ENCODE assay signal across 17 cellular contexts in genomic region chr11:73229321-73230275, GRCh38. TPM values are rescaled to one million over a fixed set of nuclear protein-coding genes. Genes with fewer than 3 reads are reported as not detected.
DNase-seq lines count a peak whose midpoint lies in the region; ATAC-seq and TF ChIP-seq lines count a peak whose summit lies in the region.
"Had no signal": no experiment of that assay in that cellular context is flagged by ENCODE, and none has a peak within 500 bp of the region (broad histone marks: within the 10 kb centered on the region; RNA-seq: fewer than 3 reads in every experiment).

No MANE protein-coding gene starts in this region.

- H3K27ac ChIP-seq in mesenchymal stem cell (ENCODE audit: low read length, poor library complexity, severe bottlenecking) (no peak overlapping the region), spleen (no peak overlapping the region)

- TF ChIP-seq POLR2A in spleen (IDR thresholded peaks at IDR 0.05): no peak

- H3K9me3 Mint-ChIP-seq in activated naive CD8-positive, alpha-beta T cell treated with anti-CD3 and anti-CD28 coated beads, Interleukin-2, amount 10 ng/mL, durations not matched to agents 7 days and 5 days: no peaks in the 10 kb centered on the region
- H3K9me3 Mint-ChIP-seq in activated naive CD8-positive, alpha-beta T cell treated with anti-CD3 and anti-CD28 coated beads, Interleukin-2, amount 50 U/mL, for 24 hours: no peaks in the 10 kb centered on the region
- H3K9me3 Mint-ChIP-seq in activated B cell treated with CpG ODN at 0.5 μM for 24 hours: no peaks in the 10 kb centered on the region
- H3K9me3 Mint-ChIP-seq: activated T-cell treated with anti-CD3 and anti-CD28 coated beads, Interleukin-2, amount 50 U/mL, for 4 hours; stimulated activated naive CD8-positive, alpha-beta T cell treated with anti-CD3 and anti-CD28 coated beads, Interleukin-15, Interleukin-2, amounts not matched to agents 100 ng/mL and 50 ng/mL, for 24 hours had no signal

- no peaks in the 10 kb centered on the region for H3K79me1 ChIP-seq in mesenchymal stem cell (replicated peaks; ENCODE audit: low read length, poor library complexity, severe bottlenecking)

- 53% methylated on average over 18 of the region's 19 CpGs for WGBS in mesenchymal stem cell
- WGBS in spleen, 5 donors: 61 to 79% (median 72%) methylated on average over 19 of the region's 19 CpGs

- peaks cover 3% of the 10 kb centered on the region for H3K4me1 Mint-ChIP-seq in activated naive CD8-positive, alpha-beta T cell treated with anti-CD3 and anti-CD28 coated beads, Interleukin-2, amount 10 ng/mL, durations not matched to agents 7 days and 5 days
- H3K4me1 Mint-ChIP-seq in activated naive CD8-positive, alpha-beta T cell treated with anti-CD3 and anti-CD28 coated beads, Interleukin-2, amount 50 U/mL, for 24 hours: no peaks in the 10 kb centered on the region
- H3K4me1 Mint-ChIP-seq in activated B cell treated with CpG ODN at 0.5 μM for 24 hours: no peaks in the 10 kb centered on the region

- H3K27ac Mint-ChIP-seq in activated naive CD8-positive, alpha-beta T cell treated with anti-CD3 and anti-CD28 coated beads, Interleukin-2, amount 10 ng/mL, durations not matched to agents 7 days and 5 days: no peak overlapping the region
- H3K27ac Mint-ChIP-seq in activated naive CD8-positive, alpha-beta T cell treated with anti-CD3 and anti-CD28 coated beads, Interleukin-2, amount 50 U/mL, for 24 hours: no peak overlapping the region
- no peak overlapping the region for H3K27ac Mint-ChIP-seq in activated B cell treated with CpG ODN at 0.5 μM for 24 hours
- H3K27ac Mint-ChIP-seq: stimulated activated naive CD8-positive, alpha-beta T cell treated with anti-CD3 and anti-CD28 coated beads, Interleukin-15, Interleukin-2, amounts not matched to agents 100 ng/mL and 50 ng/mL, for 24 hours had no signal

- H3K4me3 ChIP-seq in mesenchymal stem cell (ENCODE audit: insufficient read depth in 1 of 2, low read depth in 1 of 2, low read length in 2 of 2): peak overlapping the region in 1 of 2 experiments; percentile 9
- H3K4me3 ChIP-seq in spleen: no peak overlapping the region
- H3K4me3 ChIP-seq: MG63, mucosa of descending colon had no signal

- H3K36me3 Mint-ChIP-seq in activated naive CD8-positive, alpha-beta T cell treated with anti-CD3 and anti-CD28 coated beads, Interleukin-2, amount 10 ng/mL, durations not matched to agents 7 days and 5 days: no peaks in the 10 kb centered on the region
- H3K36me3 Mint-ChIP-seq in activated naive CD8-positive, alpha-beta T cell treated with anti-CD3 and anti-CD28 coated beads, Interleukin-2, amount 50 U/mL, for 24 hours (ENCODE audit: low read depth): no peaks in the 10 kb centered on the region
- no peaks in the 10 kb centered on the region for H3K36me3 Mint-ChIP-seq in activated B cell treated with CpG ODN at 0.5 μM for 24 hours (ENCODE audit: low read depth)

- no peak overlapping the region for H2BK120ac ChIP-seq in mesenchymal stem cell (ENCODE audit: low read depth, low read length)

- H2BK5ac ChIP-seq in mesenchymal stem cell (ENCODE audit: low read depth, low read length, poor library complexity, severe bottlenecking): no peak overlapping the region

- DNase-seq in activated naive CD8-positive, alpha-beta T cell treated with anti-CD3 and anti-CD28 coated beads, Interleukin-2, amount 10 ng/mL, durations not matched to agents 7 days and 5 days: peak; percentile 20
- no peak for DNase-seq in activated naive CD8-positive, alpha-beta T cell treated with anti-CD3 and anti-CD28 coated beads, Interleukin-2, amount 50 U/mL, for 24 hours
- DNase-seq in activated B cell treated with CpG ODN at 0.5 μM for 24 hours (peak; percentile 12), mesenchymal stem cell (peak; percentile 63), spleen (peak; percentile 51), DMS79 treated with DMSO at 0.1 percent for 48 hours (lab: John Stamatoyannopoulos, UW) (no peak)
- no peak for DNase-seq in stimulated activated CD4-positive, alpha-beta T cell treated with anti-CD3 and anti-CD28 coated beads, Interleukin-2, amount 100 ng/mL, for 48 hours
- DNase-seq: activated CD4-positive, alpha-beta T cell treated with anti-CD3 and anti-CD28 coated beads, Interleukin-2, amount 50 U/mL, for 1 hour; activated T-cell treated with anti-CD3 and anti-CD28 coated beads, Interleukin-2, amount 50 U/mL, for 4 hours; amygdala; COR-L47; GOT3; MG63; mucosa of descending colon; T-helper 9 cell had no signal

- H3K23ac ChIP-seq in mesenchymal stem cell (ENCODE audit: low read length in 2 of 2): no peak overlapping the region

- H3K9me3 ChIP-seq in mesenchymal stem cell (ENCODE audit: control insufficient read depth, low read length) (no peaks in the 10 kb centered on the region), spleen (no peaks in the 10 kb centered on the region)
- H3K9me3 ChIP-seq: MG63, mucosa of descending colon had no signal

- H3K36me3 ChIP-seq in mesenchymal stem cell (ENCODE audit: control insufficient read depth in 1 of 2, insufficient read depth in 2 of 2, low read depth in 1 of 2, low read length in 2 of 2) (peaks cover 0 to 3% of the 10 kb centered on the region in 2 experiments), spleen (peaks cover 0 to 40% (median 1%) of the 10 kb centered on the region in 6 donors)
- H3K36me3 ChIP-seq: MG63 had no signal

- no peak overlapping the region for H3K4me2 ChIP-seq in mesenchymal stem cell (ENCODE audit: low read length, poor library complexity, severe bottlenecking)

- peaks cover 9% of the 10 kb centered on the region for H3K27me3 Mint-ChIP-seq in activated naive CD8-positive, alpha-beta T cell treated with anti-CD3 and anti-CD28 coated beads, Interleukin-2, amount 10 ng/mL, durations not matched to agents 7 days and 5 days
- peaks cover 3% of the 10 kb centered on the region for H3K27me3 Mint-ChIP-seq in activated naive CD8-positive, alpha-beta T cell treated with anti-CD3 and anti-CD28 coated beads, Interleukin-2, amount 50 U/mL, for 24 hours
- no peaks in the 10 kb centered on the region for H3K27me3 Mint-ChIP-seq in activated B cell treated with CpG ODN at 0.5 μM for 24 hours

- POLR2A ChIA-PET in activated naive CD8-positive, alpha-beta T cell treated with anti-CD3 and anti-CD28 coated beads, Interleukin-2, amount 10 ng/mL, durations not matched to agents 7 days and 5 days (lab: Charles Lee): no interaction called here
- POLR2A ChIA-PET in activated B cell treated with CpG ODN at 0.5 μM for 24 hours (lab: Charles Lee): no interaction called here

- CTCF ChIA-PET in activated B cell treated with CpG ODN at 0.5 μM for 24 hours (lab: Charles Lee): no interaction called here

- H2AK5ac ChIP-seq in mesenchymal stem cell (ENCODE audit: low read length, severe bottlenecking): no peak overlapping the region

- TF ChIP-seq CTCF in activated B cell treated with CpG ODN at 0.5 μM for 24 hours (IDR thresholded peaks at IDR 0.05) (no peak), spleen (IDR thresholded peaks at IDR 0.05 in 8 of 11, conservative IDR thresholded peaks at IDR 0.05 in 3 of 11) (no peak)

- intact Hi-C loops in activated B cell treated with CpG ODN at 0.5 μM for 24 hours (cut with micrococcal nuclease): no loop called here
- intact Hi-C loops in spleen (cut with DNase I; ENCODE audit: low total_unique reads): no loop called here

- peak overlapping the region in 1 of 2 experiments; percentile 24 for H3K4ac ChIP-seq in mesenchymal stem cell (ENCODE audit: low read depth in 1 of 2, low read length in 2 of 2)

- H2BK15ac ChIP-seq in mesenchymal stem cell (ENCODE audit: low read depth, poor library complexity, severe bottlenecking): peak overlapping the region; percentile 49

- H3K4me1 ChIP-seq in mesenchymal stem cell (ENCODE audit: control insufficient read depth, insufficient read depth, low read depth, low read length) (peaks cover 1% of the 10 kb centered on the region), spleen (peaks cover 0 to 5% (median 2%) of the 10 kb centered on the region in 6 donors)

- no peak overlapping the region for H3K9ac ChIP-seq in mesenchymal stem cell (ENCODE audit: low read length)

- no peak overlapping the region for H3K4me3 Mint-ChIP-seq in activated naive CD8-positive, alpha-beta T cell treated with anti-CD3 and anti-CD28 coated beads, Interleukin-2, amount 10 ng/mL, durations not matched to agents 7 days and 5 days
- no peak overlapping the region for H3K4me3 Mint-ChIP-seq in activated naive CD8-positive, alpha-beta T cell treated with anti-CD3 and anti-CD28 coated beads, Interleukin-2, amount 50 U/mL, for 24 hours
- no peak overlapping the region for H3K4me3 Mint-ChIP-seq in activated B cell treated with CpG ODN at 0.5 μM for 24 hours
- H3K4me3 Mint-ChIP-seq: activated T-cell treated with anti-CD3 and anti-CD28 coated beads, Interleukin-2, amount 50 U/mL, for 4 hours; stimulated activated naive CD8-positive, alpha-beta T cell treated with anti-CD3 and anti-CD28 coated beads, Interleukin-15, Interleukin-2, amounts not matched to agents 100 ng/mL and 50 ng/mL, for 24 hours had no signal

- peak overlapping the region in 1 of 2 experiments; percentile 62 for H3K14ac ChIP-seq in mesenchymal stem cell (ENCODE audit: low read length in 2 of 2)

- peak overlapping the region; percentile 77 for H4K91ac ChIP-seq in mesenchymal stem cell (ENCODE audit: low read length)

- ATAC-seq in activated naive CD8-positive, alpha-beta T cell treated with anti-CD3 and anti-CD28 coated beads, Interleukin-2, amount 10 ng/mL, durations not matched to agents 7 days and 5 days (ENCODE audit: low read depth): no peak
- no peak for ATAC-seq in activated naive CD8-positive, alpha-beta T cell treated with anti-CD3 and anti-CD28 coated beads, Interleukin-2, amount 50 U/mL, for 24 hours
- ATAC-seq in activated B cell treated with CpG ODN at 0.5 μM for 24 hours (ENCODE audit: low read depth) (no peak), GM21515 (IDR thresholded peaks at IDR 0.05; ENCODE audit: unreplicated experiment) (no peak)
- ATAC-seq: activated T-cell treated with anti-CD3 and anti-CD28 coated beads, Interleukin-2, amount 50 U/mL, for 4 hours; mucosa of descending colon had no signal

- H3K18ac ChIP-seq in mesenchymal stem cell (ENCODE audit: low read depth in 1 of 2, low read length in 2 of 2): peak overlapping the region; percentile 55 to 68

- peak overlapping the region; percentile 33 for H4K8ac ChIP-seq in mesenchymal stem cell (ENCODE audit: low read length)

- H3K27me3 ChIP-seq in mesenchymal stem cell (ENCODE audit: control insufficient read depth in 1 of 2, insufficient read depth in 1 of 2, low read length in 2 of 2) (peaks cover 15 to 22% of the 10 kb centered on the region in 2 experiments), spleen (replicated peaks in 1 of 7) (no peaks in the 10 kb centered on the region)
- H3K27me3 ChIP-seq: MG63 had no signal

- peak overlapping the region; percentile 72 to 83 for H2BK12ac ChIP-seq in mesenchymal stem cell (ENCODE audit: low read length in 2 of 2)

- peak overlapping the region; percentile 67 for H2AFZ ChIP-seq in mesenchymal stem cell (ENCODE audit: low read depth, low read length)

RNA-seq across cellular contexts. Expression of gene P2RY2, which starts 11.5 kb away (rescaled TPM):
- total RNA-seq in activated naive CD8-positive, alpha-beta T cell treated with anti-CD3 and anti-CD28 coated beads, Interleukin-2, amount 10 ng/mL, durations not matched to agents 7 days and 5 days: not detected
- total RNA-seq in activated B cell treated with CpG ODN at 0.5 μM for 24 hours (0.22 and 0.42 TPM in 2 replicates), spleen (10 to 100 TPM in 5 of 7 donors, 1 to 10 TPM in 2; 8.3 to 17.5 (median 12.0) TPM)
- 0.01 TPM for polyA plus RNA-seq in mesenchymal stem cell (2013, experiment 1 of 2)
- 0.03 TPM for polyA plus RNA-seq in mesenchymal stem cell (2013, experiment 2 of 2)
- polyA plus RNA-seq in spleen: 1 to 10 TPM in 2 of 3 donors, under 1 TPM in 1; 0.99 to 3.3 (median 1.2) TPM
- total RNA-seq: activated T-cell treated with anti-CD3 and anti-CD28 coated beads, Interleukin-2, amount 50 U/mL, for 4 hours had no signal

RNA-seq across cellular contexts. Expression of gene P2RY6, which starts 42.5 kb away (rescaled TPM):
- under 1 TPM in 1 of 2 experiments, not detected in 1; 0.44 TPM for total RNA-seq in activated naive CD8-positive, alpha-beta T cell treated with anti-CD3 and anti-CD28 coated beads, Interleukin-2, amount 10 ng/mL, durations not matched to agents 7 days and 5 days
- 0.22 TPM in 1 of 2 replicates, not detected in the other for total RNA-seq in activated B cell treated with CpG ODN at 0.5 μM for 24 hours
- polyA plus RNA-seq in mesenchymal stem cell (2013, experiment 1 of 2): 0.35 TPM
- polyA plus RNA-seq in mesenchymal stem cell (2013, experiment 2 of 2): 0.21 TPM
- 100 to 1,000 TPM in 1 of 7 donors, 10 to 100 TPM in 6; 41.1 to 109 (median 63.9) TPM for total RNA-seq in spleen
- 10 to 100 TPM in 2 of 3 donors, 1 to 10 TPM in 1; 8.2 to 25.2 (median 10.6) TPM for polyA plus RNA-seq in spleen
- total RNA-seq: activated T-cell treated with anti-CD3 and anti-CD28 coated beads, Interleukin-2, amount 50 U/mL, for 4 hours had no signal

Comparison
In these comparisons a context has a peak if more than half of its experiments do, and no peak if none do; other contexts are left out.
1. DNase-seq: peak in activated naive CD8-positive, alpha-beta T cell treated with anti-CD3 and anti-CD28 coated beads, Interleukin-2, amount 10 ng/mL, durations not matched to agents 7 days and 5 days (single experiment), activated B cell treated with CpG ODN at 0.5 μM for 24 hours (single experiment), mesenchymal stem cell (single experiment) and spleen (single experiment); none in activated naive CD8-positive, alpha-beta T cell treated with anti-CD3 and anti-CD28 coated beads, Interleukin-2, amount 50 U/mL, for 24 hours (single experiment), stimulated activated CD4-positive, alpha-beta T cell treated with anti-CD3 and anti-CD28 coated beads, Interleukin-2, amount 100 ng/mL, for 48 hours (0 of 2) and DMS79 treated with DMSO at 0.1 percent for 48 hours (single experiment).
2. RNA of gene P2RY6, which starts 42.5 kb away (total RNA-seq): 41.1 to 109 TPM in spleen; 0.44 TPM in activated naive CD8-positive, alpha-beta T cell treated with anti-CD3 and anti-CD28 coated beads, Interleukin-2, amount 10 ng/mL, durations not matched to agents 7 days and 5 days and 0.22 TPM in activated B cell treated with CpG ODN at 0.5 μM for 24 hours; every median in the first group is over 10 times any median in the second.